Comparison of ENCODE assay signal across 8 cellular contexts in genomic region chr18:3151379-3152264, GRCh38.
A peak's percentile ranks its signal among the peaks of the same experiment; 100 is the strongest.
DNase-seq lines count a peak whose midpoint lies in the region; ATAC-seq and FAIRE-seq lines count a peak whose summit lies in the region.

No MANE protein-coding gene starts in this region.

- H3K27me3 ChIP-seq in trophoblast cell (ENCODE audit: insufficient read depth, low read length) = no peaks in the 10 kb centered on the region

- no peak overlapping the region for H2BK12ac ChIP-seq in trophoblast cell (ENCODE audit: low read length)

- no peak overlapping the region for H2AFZ ChIP-seq in trophoblast cell (ENCODE audit: insufficient read depth, low read length, poor library complexity)

- H3K79me2 ChIP-seq in trophoblast cell (ENCODE audit: control insufficient read depth, insufficient read depth, low read length, poor library complexity) = no peaks in the 10 kb centered on the region

- no peak overlapping the region for H3K4me2 ChIP-seq in trophoblast cell (ENCODE audit: low read length)

- no peaks in the 10 kb centered on the region for H3K4me1 ChIP-seq in trophoblast cell (ENCODE audit: control insufficient read depth in 1 of 2, insufficient read depth in 2 of 2, low read length in 2 of 2)

- ATAC-seq in HG03342 (IDR thresholded peaks at IDR 0.05; ENCODE audit: unreplicated experiment) (no peak), GM21423 (IDR thresholded peaks at IDR 0.05; ENCODE audit: unreplicated experiment) (no peak)

- H2BK5ac ChIP-seq in trophoblast cell (ENCODE audit: low read depth, low read length, poor library complexity) = no peak overlapping the region

- H3K9ac ChIP-seq in trophoblast cell (ENCODE audit: low read length) = no peak overlapping the region

- no peak overlapping the region for H3K23ac ChIP-seq in trophoblast cell (ENCODE audit: low read length)

- H3K9me3 ChIP-seq in trophoblast cell (ENCODE audit: insufficient read depth, low read depth, low read length) = no peaks in the 10 kb centered on the region

- no peaks in the 10 kb centered on the region for H3K36me3 ChIP-seq in trophoblast cell (ENCODE audit: control insufficient read depth in 1 of 2, insufficient read depth in 2 of 2, low read length in 2 of 2)

- peak overlapping the region; percentile 29 for H2AK5ac ChIP-seq in trophoblast cell (ENCODE audit: low read length)

- no peak overlapping the region for H2BK120ac ChIP-seq in trophoblast cell (ENCODE audit: insufficient read depth, low read length, poor library complexity)

- H3K27ac ChIP-seq in trophoblast cell (ENCODE audit: low read depth, low read length) = no peak overlapping the region

- FAIRE-seq in HTR-8/SVneo (lab: Jason Lieb, UNC) = no peak

- H4K8ac ChIP-seq in trophoblast cell (ENCODE audit: low read depth, low read length) = no peak overlapping the region

- no peak overlapping the region for H3K4ac ChIP-seq in trophoblast cell (ENCODE audit: low read depth, low read length)

- H4K91ac ChIP-seq in trophoblast cell (ENCODE audit: low read depth, low read length) = no peak overlapping the region

- no peak overlapping the region for H3K14ac ChIP-seq in trophoblast cell (ENCODE audit: low read length)

- H3K79me1 ChIP-seq in trophoblast cell (ENCODE audit: low read length) = no peaks in the 10 kb centered on the region

- no peak overlapping the region for H3K4me3 ChIP-seq in trophoblast cell (ENCODE audit: low read depth, low read length)

- WGBS in trophoblast cell (ENCODE audit: extremely low coverage, insufficient coverage, insufficient read length) = no CpG with 5 or more reads among the region's 18 CpGs

- no peak overlapping the region for H4K12ac ChIP-seq in trophoblast cell (ENCODE audit: low read depth, low read length)

- no peak overlapping the region for H3K18ac ChIP-seq in trophoblast cell (ENCODE audit: low read length)

- DNase-seq in DMS114 treated with DMSO at 0.1 percent for 48 hours (lab: John Stamatoyannopoulos, UW; ENCODE audit: unreplicated experiment) = peak; percentile 46
- peak; percentile 36 for DNase-seq in HTR-8/SVneo (ENCODE audit: insufficient read length, low spot score)
- DNase-seq in RPMI8226 = peak; percentile 51
- peak; percentile 20 for DNase-seq in fibroblast of gingiva (ENCODE audit: low read depth)
- peak; percentile 9 to 70 for DNase-seq in trophoblast cell
- no peak for DNase-seq in cortex of kidney (lab: John Stamatoyannopoulos, UW)
